Comparison of ENCODE assay signal across 1 cellular context in the genomic region with DNA sequence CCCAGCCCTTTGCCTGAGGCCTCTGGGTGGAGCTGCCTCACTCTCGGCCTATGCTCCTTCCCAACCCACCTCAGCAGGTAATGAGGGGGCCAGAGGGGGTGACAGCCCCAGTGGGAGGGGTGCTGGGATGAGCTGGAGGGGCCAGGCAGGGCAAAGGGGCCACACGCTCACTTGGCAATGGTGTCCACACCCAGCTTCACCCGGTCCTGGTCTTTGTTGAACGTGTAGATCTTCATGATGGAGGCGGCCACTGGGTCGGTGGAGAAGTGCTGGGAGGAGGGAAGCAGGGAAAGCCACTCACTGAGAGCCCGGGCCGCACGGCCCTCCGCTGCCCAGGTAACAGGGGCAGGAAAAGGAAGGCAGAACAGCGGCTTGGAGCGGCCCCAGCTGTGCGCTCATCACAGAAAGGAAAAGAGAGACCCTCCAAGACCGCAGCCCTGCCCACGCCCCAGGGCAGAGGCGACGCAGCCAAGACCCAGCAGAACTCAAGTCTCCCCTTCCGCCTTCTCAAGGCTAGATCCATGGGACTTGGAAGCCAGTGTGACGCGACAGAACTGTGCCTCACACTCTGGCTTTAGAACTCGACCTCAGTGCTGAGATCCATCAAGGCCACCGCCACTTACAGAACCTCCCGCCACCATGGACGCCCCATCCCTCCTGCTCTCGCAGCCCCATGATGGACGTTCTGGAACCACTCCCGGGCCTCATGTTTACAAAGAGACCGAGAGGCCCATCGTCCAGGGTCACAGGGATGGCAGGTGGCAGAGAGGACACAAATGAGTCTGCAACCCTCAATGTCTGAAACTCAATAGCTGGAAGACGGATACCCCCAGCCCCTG.
TF ChIP-seq lines count a peak whose summit lies in the region.

No MANE protein-coding gene starts in this region.

TF ChIP-seq in SK-N-SH treated with all-trans-retinoic acid at 6 μM for 48 hours, 23 proteins besides CTCF, POLR2A, EP300 and RAD21 (continued from another document):
- TF ChIP-seq, protein P1, sequence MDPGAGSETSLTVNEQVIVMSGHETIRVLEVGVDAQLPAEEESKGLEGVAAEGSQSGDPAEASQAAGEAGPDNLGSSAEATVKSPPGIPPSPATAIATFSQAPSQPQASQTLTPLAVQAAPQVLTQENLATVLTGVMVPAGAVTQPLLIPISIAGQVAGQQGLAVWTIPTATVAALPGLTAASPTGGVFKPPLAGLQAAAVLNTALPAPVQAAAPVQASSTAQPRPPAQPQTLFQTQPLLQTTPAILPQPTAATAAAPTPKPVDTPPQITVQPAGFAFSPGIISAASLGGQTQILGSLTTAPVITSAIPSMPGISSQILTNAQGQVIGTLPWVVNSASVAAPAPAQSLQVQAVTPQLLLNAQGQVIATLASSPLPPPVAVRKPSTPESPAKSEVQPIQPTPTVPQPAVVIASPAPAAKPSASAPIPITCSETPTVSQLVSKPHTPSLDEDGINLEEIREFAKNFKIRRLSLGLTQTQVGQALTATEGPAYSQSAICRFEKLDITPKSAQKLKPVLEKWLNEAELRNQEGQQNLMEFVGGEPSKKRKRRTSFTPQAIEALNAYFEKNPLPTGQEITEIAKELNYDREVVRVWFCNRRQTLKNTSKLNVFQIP (CRISPR knock-in tag; IDR thresholded peaks at IDR 0.05; ENCODE audit: borderline replicate concordance, low read depth), result no peak
- TF ChIP-seq, protein P2, sequence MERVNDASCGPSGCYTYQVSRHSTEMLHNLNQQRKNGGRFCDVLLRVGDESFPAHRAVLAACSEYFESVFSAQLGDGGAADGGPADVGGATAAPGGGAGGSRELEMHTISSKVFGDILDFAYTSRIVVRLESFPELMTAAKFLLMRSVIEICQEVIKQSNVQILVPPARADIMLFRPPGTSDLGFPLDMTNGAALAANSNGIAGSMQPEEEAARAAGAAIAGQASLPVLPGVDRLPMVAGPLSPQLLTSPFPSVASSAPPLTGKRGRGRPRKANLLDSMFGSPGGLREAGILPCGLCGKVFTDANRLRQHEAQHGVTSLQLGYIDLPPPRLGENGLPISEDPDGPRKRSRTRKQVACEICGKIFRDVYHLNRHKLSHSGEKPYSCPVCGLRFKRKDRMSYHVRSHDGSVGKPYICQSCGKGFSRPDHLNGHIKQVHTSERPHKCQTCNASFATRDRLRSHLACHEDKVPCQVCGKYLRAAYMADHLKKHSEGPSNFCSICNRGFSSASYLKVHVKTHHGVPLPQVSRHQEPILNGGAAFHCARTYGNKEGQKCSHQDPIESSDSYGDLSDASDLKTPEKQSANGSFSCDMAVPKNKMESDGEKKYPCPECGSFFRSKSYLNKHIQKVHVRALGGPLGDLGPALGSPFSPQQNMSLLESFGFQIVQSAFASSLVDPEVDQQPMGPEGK (CRISPR knock-in tag; IDR thresholded peaks at IDR 0.05; ENCODE audit: borderline replicate concordance), result no peak
- TF ChIP-seq TCF4 (CRISPR knock-in tag; IDR thresholded peaks at IDR 0.05; ENCODE audit: borderline replicate concordance), result no peak
- TF ChIP-seq ESRRG (CRISPR knock-in tag; IDR thresholded peaks at IDR 0.05), result no peak
- no peak for TF ChIP-seq TOX (CRISPR knock-in tag; IDR thresholded peaks at IDR 0.05; ENCODE audit: borderline replicate concordance)
